1 cellular context compared by ENCODE assay signal in genomic region chr16:85152414-85153030, GRCh38.
TF ChIP-seq lines count a peak whose summit lies in the region.

No MANE protein-coding gene starts in this region.

TF ChIP-seq in GM12878, 131 proteins besides CTCF, POLR2A, EP300 and RAD21 (continued from another document):
- TF ChIP-seq ZNF687 (IDR thresholded peaks at IDR 0.05) (0 out of 2 replicates have a peak, but pooled peaks have one; percentile 21), TCF7 (IDR thresholded peaks at IDR 0.05; ENCODE audit: borderline replicate concordance) (no peak)
